ENCODE assay signal across 10 cellular contexts in the genomic region with DNA sequence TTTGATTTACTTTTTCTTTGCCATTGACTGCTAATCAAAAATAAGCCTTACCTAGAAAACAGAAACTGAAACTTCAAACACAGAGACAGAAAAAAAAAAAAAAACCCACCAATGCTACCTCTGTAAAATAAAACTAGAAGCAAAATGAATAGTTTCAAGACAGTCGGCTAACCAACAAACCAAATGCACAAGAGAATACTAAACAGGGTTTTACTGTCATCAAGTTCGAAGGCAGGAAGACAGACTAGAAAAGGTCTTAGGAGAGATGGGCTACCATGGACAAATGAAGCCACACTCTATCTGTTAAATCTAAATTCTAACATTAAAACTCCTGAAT. TPM values are rescaled to one million over a fixed set of nuclear protein-coding genes. Genes with fewer than 3 reads are reported as not detected.
DNase-seq lines count a peak whose midpoint lies in the region; ATAC-seq and TF ChIP-seq lines count a peak whose summit lies in the region.
"Had no signal": no experiment of that assay in that cellular context is flagged by ENCODE, and none has a peak within 500 bp of the region (broad histone marks: within the 10 kb centered on the region; RNA-seq: fewer than 3 reads in every experiment).

No MANE protein-coding gene starts in this region.

- intact Hi-C loops in activated CD8-positive, alpha-beta T cell treated with anti-CD3 and anti-CD28 coated beads for 36 hours (cut with micrococcal nuclease): loop anchor here (5.0 kb wide), 2 partner anchors 58 to 257 kb away; a partner anchor contains a TSS

- H3K27ac ChIP-seq in BLaER1 treated with 17β-estradiol and CSF1 and Interleukin-3, amounts not matched to agents 10 nM and 100 nM: no peak overlapping the region
- H3K27ac ChIP-seq: C4-2B had no signal

- no peak overlapping the region for H3K4me3 ChIP-seq in BLaER1 treated with 17β-estradiol and CSF1 and Interleukin-3, amounts not matched to agents 10 nM and 100 nM

- H3K4me2 ChIP-seq in BLaER1 treated with 17β-estradiol and CSF1 and Interleukin-3, amounts not matched to agents 10 nM and 100 nM: peak overlapping the region in 7 of 11 experiments; percentile 5 to 48 (median 20); a peak in 11 of 22 replicates

- H3K4me1 ChIP-seq in BLaER1 treated with 17β-estradiol and CSF1 and Interleukin-3, amounts not matched to agents 10 nM and 100 nM: peaks cover 0 to 24% (median 18%) of the 10 kb centered on the region in 10 experiments; a peak in 16 of 20 replicates

- POLR2A ChIA-PET in activated CD8-positive, alpha-beta T cell treated with anti-CD3 and anti-CD28 coated beads for 36 hours (lab: Charles Lee): interaction anchor here (0.6 kb wide), 1 partner anchor 516 kb away, joined by 3 read pairs; no protein-coding TSS in a partner anchor

- H3K27ac Mint-ChIP-seq in activated CD8-positive, alpha-beta T cell treated with anti-CD3 and anti-CD28 coated beads for 36 hours: peak overlapping the region; percentile 90

- H3K36me3 Mint-ChIP-seq in activated CD8-positive, alpha-beta T cell treated with anti-CD3 and anti-CD28 coated beads for 36 hours (ENCODE audit: low read depth): peaks cover 50% of the 10 kb centered on the region

- no peaks in the 10 kb centered on the region for H3K27me3 ChIP-seq in BLaER1 treated with 17β-estradiol and CSF1 and Interleukin-3, amounts not matched to agents 10 nM and 100 nM

- DNase-seq in activated CD8-positive, alpha-beta T cell treated with anti-CD3 and anti-CD28 coated beads for 36 hours: no peak
- DNase-seq in activated gamma-delta T cell (lab: John Stamatoyannopoulos, UW) (no peak), H4 (ENCODE audit: low spot score) (no peak), cerebellum (ENCODE audit: low spot score) (no peak), LoVo (ENCODE audit: low spot score) (no peak)
- DNase-seq: caudate nucleus had no signal

- peak; percentile 64 for ATAC-seq in GM19324 (IDR thresholded peaks at IDR 0.05; ENCODE audit: low FRiP score, unreplicated experiment)
- peak; percentile 60 for ATAC-seq in HG03045 (IDR thresholded peaks at IDR 0.05; ENCODE audit: unreplicated experiment)
- peak; percentile 64 for ATAC-seq in activated CD8-positive, alpha-beta T cell treated with anti-CD3 and anti-CD28 coated beads for 36 hours

- TF ChIP-seq CTCF in activated CD8-positive, alpha-beta T cell treated with anti-CD3 and anti-CD28 coated beads for 36 hours (IDR thresholded peaks at IDR 0.05): no peak

- H3K9me3 Mint-ChIP-seq in activated CD8-positive, alpha-beta T cell treated with anti-CD3 and anti-CD28 coated beads for 36 hours: peaks cover 2% of the 10 kb centered on the region

- H3K4me1 Mint-ChIP-seq in activated CD8-positive, alpha-beta T cell treated with anti-CD3 and anti-CD28 coated beads for 36 hours (ENCODE audit: low read depth): peaks cover 63% of the 10 kb centered on the region

- CTCF ChIA-PET in activated CD8-positive, alpha-beta T cell treated with anti-CD3 and anti-CD28 coated beads for 36 hours (lab: Charles Lee): no interaction called here

- H3K9ac ChIP-seq in BLaER1 treated with 17β-estradiol and CSF1 and Interleukin-3, amounts not matched to agents 10 nM and 100 nM: no peak overlapping the region

- H4K20me1 ChIP-seq in BLaER1 treated with 17β-estradiol and CSF1 and Interleukin-3, amounts not matched to agents 10 nM and 100 nM: no peaks in the 10 kb centered on the region

- H3K4me3 Mint-ChIP-seq in activated CD8-positive, alpha-beta T cell treated with anti-CD3 and anti-CD28 coated beads for 36 hours: peak overlapping the region; percentile 61

- no peaks in the 10 kb centered on the region for H3K9me3 ChIP-seq in BLaER1 treated with 17β-estradiol and CSF1 and Interleukin-3, amounts not matched to agents 10 nM and 100 nM (replicated peaks in 1 of 11)

- no peaks in the 10 kb centered on the region for H3K27me3 Mint-ChIP-seq in activated CD8-positive, alpha-beta T cell treated with anti-CD3 and anti-CD28 coated beads for 36 hours

- H3K36me3 ChIP-seq in BLaER1 treated with 17β-estradiol and CSF1 and Interleukin-3, amounts not matched to agents 10 nM and 100 nM: peaks cover 52 to 73% (median 59%) of the 10 kb centered on the region in 11 experiments

RNA-seq across cellular contexts. Expression of a gene that starts 59.5 kb away (rescaled TPM):
- 10 to 100 TPM; 46.4 to 55.4 TPM for total RNA-seq in activated CD8-positive, alpha-beta T cell treated with anti-CD3 and anti-CD28 coated beads for 36 hours
- 36.3 and 47.1 TPM in 2 replicates for total RNA-seq in H4 (2014; rRNA removed; shearing (Covaris generic))
- 60.5 TPM for total RNA-seq in cerebellum
